9 cellular contexts compared by ENCODE assay signal in the genomic region with DNA sequence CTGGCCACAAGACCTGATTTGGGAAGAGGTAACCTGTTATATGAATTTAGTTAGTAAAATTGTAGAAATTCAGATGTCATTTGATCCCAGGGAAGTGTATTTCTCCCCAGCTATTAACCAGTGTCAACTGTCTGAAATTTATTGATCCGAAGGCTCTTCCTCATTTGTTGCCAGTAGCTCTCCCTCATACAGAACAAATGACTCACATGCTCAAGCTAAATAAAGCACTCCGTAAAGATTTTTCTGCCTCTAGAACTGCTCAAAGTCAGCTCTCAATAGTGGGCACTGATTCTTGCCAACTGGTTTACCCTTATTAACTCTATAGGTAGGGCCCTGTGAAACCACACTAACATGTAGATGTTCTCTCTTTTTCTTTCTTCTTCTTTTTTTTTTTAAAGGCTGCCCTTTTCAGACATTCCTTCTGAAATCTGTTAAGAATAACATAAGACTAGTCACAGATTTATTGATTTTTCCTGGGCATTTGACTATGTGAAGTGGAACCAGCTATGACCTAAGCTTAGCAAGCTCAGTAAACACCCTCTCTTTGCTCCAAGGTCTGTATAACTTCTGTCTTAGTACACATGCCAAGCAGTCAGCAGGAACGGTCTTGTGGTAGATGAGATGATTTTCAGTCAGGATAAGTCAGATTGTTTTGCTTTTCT. TPM values are rescaled to one million over a fixed set of nuclear protein-coding genes. Genes with fewer than 3 reads are reported as not detected.
DNase-seq lines count a peak whose midpoint lies in the region; ATAC-seq and TF ChIP-seq lines count a peak whose summit lies in the region.
"Had no signal": no experiment of that assay in that cellular context is flagged by ENCODE, and none has a peak within 500 bp of the region (broad histone marks: within the 10 kb centered on the region; RNA-seq: fewer than 3 reads in every experiment).

No MANE protein-coding gene starts in this region.

- peaks cover 6% of the 10 kb centered on the region for H3K4me1 Mint-ChIP-seq in Caco-2 (ENCODE audit: low read depth, unreplicated experiment)

- CTCF ChIA-PET in Caco-2 (lab: Charles Lee) = no interaction called here

- no peak overlapping the region for H3K27ac Mint-ChIP-seq in Caco-2 (ENCODE audit: unreplicated experiment)

- H3K27me3 Mint-ChIP-seq in Caco-2 (ENCODE audit: insufficient read depth, unreplicated experiment) = no peaks in the 10 kb centered on the region

- intact Hi-C loops in Caco-2 (cut with micrococcal nuclease; ENCODE audit: unreplicated experiment) = no loop called here

- H3K36me3 Mint-ChIP-seq in Caco-2 (ENCODE audit: insufficient read depth, unreplicated experiment) = no peaks in the 10 kb centered on the region

- no peaks in the 10 kb centered on the region for H3K9me3 ChIP-seq in Caco-2

- DNase-seq in H4 (ENCODE audit: low spot score) = peak; percentile 62
- peak; percentile 22 for DNase-seq in NOMO-1 treated with dmso at 0.1 percent for 144 hours (lab: John Stamatoyannopoulos, UW; ENCODE audit: unreplicated experiment)
- DNase-seq in fibroblast of the conjunctiva (ENCODE audit: low read depth) = peak; percentile 17
- DNase-seq in retinal pigment epithelial cell (ENCODE audit: low read depth) = peak; percentile 43
- DNase-seq in activated CD8-positive, alpha-beta memory T cell treated with anti-CD3 and anti-CD28 coated beads, Interleukin-2, amount 50 U/mL, for 4 hours = no peak
- DNase-seq in NCI-H748 (lab: John Stamatoyannopoulos, UW; ENCODE audit: unreplicated experiment) = no peak
- no peak for DNase-seq in Caco-2
- DNase-seq: GDM1 had no signal

- no peak for TF ChIP-seq CTCF in retinal pigment epithelial cell (conservative IDR thresholded peaks at IDR 0.05; ENCODE audit: low read depth, low read length)
- TF ChIP-seq CTCF in Caco-2 (IDR thresholded peaks at IDR 0.05; ENCODE audit: insufficient read depth in 1 of 2, low read depth in 1 of 2, low read length in 1 of 2, severe bottlenecking in 1 of 2, unreplicated experiment in 1 of 2) = no peak

- no peaks in the 10 kb centered on the region for H3K27me3 ChIP-seq in Caco-2 (replicated peaks; ENCODE audit: control insufficient read depth, insufficient read depth, low read length)

- no TSS peak for BruUV-seq in Caco-2 (replicated peaks; lab: Mats Ljungman, UMichigan)

- H3K4me3 ChIP-seq in retinal pigment epithelial cell (ENCODE audit: low read length) (no peak overlapping the region), Caco-2 (ENCODE audit: low read depth, low read length) (no peak overlapping the region)

- H3K4me3 Mint-ChIP-seq in Caco-2 (ENCODE audit: unreplicated experiment) = no peak overlapping the region

- ATAC-seq in GM21737 (IDR thresholded peaks at IDR 0.05; ENCODE audit: unreplicated experiment) = no peak

- H3K9me3 Mint-ChIP-seq in Caco-2 (ENCODE audit: unreplicated experiment) = peaks cover 8% of the 10 kb centered on the region

- POLR2A ChIA-PET in Caco-2 (lab: Charles Lee) = no interaction called here

- no peaks in the 10 kb centered on the region for H3K36me3 ChIP-seq in Caco-2 (ENCODE audit: control insufficient read depth, insufficient read depth, low read length)

- H3K4me1 ChIP-seq in Caco-2 = peaks cover 9% of the 10 kb centered on the region; the same call in 1 of the 2 replicates

RNA-seq across cellular contexts. Expression of a gene that starts 21.8 kb away (rescaled TPM):
- 228 and 233 TPM in 2 replicates for total RNA-seq in H4 (2014; rRNA removed; shearing (Covaris generic))
- total RNA-seq in Caco-2 (2022) = 76.3 and 90.2 TPM in 2 replicates

RNA-seq across cellular contexts. Expression of a gene that starts 56.0 kb away (rescaled TPM):
- total RNA-seq in H4 (2014; rRNA removed; shearing (Covaris generic)) = 46.4 and 65.9 TPM in 2 replicates
- total RNA-seq in Caco-2 (2022) = 20.0 and 20.3 TPM in 2 replicates

Comparison
In these comparisons a context has a peak if more than half of its experiments do, and no peak if none do; other contexts are left out.
1. DNase-seq: peak in H4 (single experiment), NOMO-1 treated with dmso at 0.1 percent for 144 hours (single experiment), fibroblast of the conjunctiva (single experiment) and retinal pigment epithelial cell (single experiment); none in activated CD8-positive, alpha-beta memory T cell treated with anti-CD3 and anti-CD28 coated beads, Interleukin-2, amount 50 U/mL, for 4 hours (single experiment), NCI-H748 (single experiment) and Caco-2 (0 of 2).